19 cellular contexts compared by ENCODE assay signal in the genomic region with DNA sequence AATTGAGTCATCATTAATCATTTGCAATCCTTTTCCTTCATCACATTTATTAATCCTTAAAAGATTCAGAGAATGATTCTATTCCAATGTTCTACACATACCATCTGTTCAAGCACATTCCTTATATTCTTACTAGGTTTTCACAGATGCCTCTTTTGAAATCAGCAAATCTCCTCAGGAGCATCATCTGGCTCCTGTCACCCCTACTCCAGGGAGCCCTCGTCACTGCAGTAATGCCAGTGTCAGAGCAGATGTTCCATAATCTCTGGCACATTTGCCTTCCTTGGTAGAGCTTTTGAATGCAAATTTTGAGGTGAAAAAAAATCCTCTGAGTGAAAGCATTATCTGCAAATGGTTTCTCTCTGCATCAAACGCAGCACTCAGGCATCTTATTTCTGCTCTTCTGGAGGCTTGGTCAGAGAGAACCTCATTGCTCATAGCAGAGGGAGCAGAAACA. TPM values are rescaled to one million over a fixed set of nuclear protein-coding genes. Genes with fewer than 3 reads are reported as not detected.
DNase-seq lines count a peak whose midpoint lies in the region; ATAC-seq and TF ChIP-seq lines count a peak whose summit lies in the region.
"Had no signal": no experiment of that assay in that cellular context is flagged by ENCODE, and none has a peak within 500 bp of the region (broad histone marks: within the 10 kb centered on the region; RNA-seq: fewer than 3 reads in every experiment).

No MANE protein-coding gene starts in this region.

- no peak overlapping the region for H3K9ac ChIP-seq in mesendoderm (ENCODE audit: low read length)

- no peak overlapping the region for H2BK5ac ChIP-seq in mesendoderm (ENCODE audit: low read length)

- DNase-seq in NCI-H2171 treated with DMSO at 0.1 percent for 48 hours (lab: John Stamatoyannopoulos, UW) (peak; percentile 98), mesendoderm (peak; percentile 65), A172 (ENCODE audit: low spot score) (no peak), testis (no peak), RKO (ENCODE audit: low spot score) (no peak), hepatic stellate cell (ENCODE audit: low spot score) (no peak)
- DNase-seq: activated CD8-positive, alpha-beta memory T cell treated with anti-CD3 and anti-CD28 coated beads, Interleukin-2, amount 10 ng/mL, durations not matched to agents 7 days and 5 days; activated naive CD4-positive, alpha-beta T cell treated with anti-CD3 and anti-CD28 coated beads, Interleukin-2, amount 50 U/mL, for 16 hours; DMS79 treated with DMSO at 0.1 percent for 48 hours; H7; left ventricle myocardium inferior; naive B cell; NCI-H226; thyroid gland had no signal

- H3K4me3 ChIP-seq in mesendoderm (ENCODE audit: low read length) (no peak overlapping the region), testis (no peak overlapping the region)
- H3K4me3 ChIP-seq: breast epithelium, left ventricle myocardium inferior, thyroid gland had no signal

- peak; percentile 69 for ATAC-seq in GM18868 (IDR thresholded peaks at IDR 0.05; ENCODE audit: unreplicated experiment)
- peak; percentile 72 for ATAC-seq in HG02759 (IDR thresholded peaks at IDR 0.05; ENCODE audit: unreplicated experiment)
- ATAC-seq: activated CD8-positive, alpha-beta memory T cell treated with anti-CD3 and anti-CD28 coated beads, Interleukin-2, amount 10 ng/mL, durations not matched to agents 7 days and 5 days; Panc1 had no signal

- no peak for TF ChIP-seq CTCF in testis (IDR thresholded peaks at IDR 0.05)

- intact Hi-C loops in testis (cut with DNase I; ENCODE audit: low total_unique reads) = no loop called here

- H3K27me3 ChIP-seq in mesendoderm (ENCODE audit: insufficient read depth, low read length, poor library complexity) (no peaks in the 10 kb centered on the region), testis (no peaks in the 10 kb centered on the region)
- H3K27me3 ChIP-seq: breast epithelium, thyroid gland had no signal

- H3K56ac ChIP-seq in mesendoderm (ENCODE audit: low read length) = no peak overlapping the region

- no peak overlapping the region for H3K18ac ChIP-seq in mesendoderm (ENCODE audit: low read length)

- no peak overlapping the region for H4K5ac ChIP-seq in mesendoderm (ENCODE audit: low read length)

- H3K4ac ChIP-seq in mesendoderm (ENCODE audit: low read depth, low read length) = no peak overlapping the region

- no peak overlapping the region for H2AK5ac ChIP-seq in mesendoderm (ENCODE audit: low read length)

- no peaks in the 10 kb centered on the region for H3K79me1 ChIP-seq in mesendoderm (ENCODE audit: low read length)

- peaks cover 11% of the 10 kb centered on the region for H3K4me1 ChIP-seq in mesendoderm (ENCODE audit: control insufficient read depth, low read depth, low read length)
- H3K4me1 ChIP-seq in testis = no peaks in the 10 kb centered on the region
- H3K4me1 ChIP-seq: breast epithelium, thyroid gland had no signal

- H3K36me3 ChIP-seq in mesendoderm (ENCODE audit: control insufficient read depth, insufficient read depth, low read length) = no peaks in the 10 kb centered on the region
- H3K36me3 ChIP-seq in testis (ENCODE audit: low read depth, missing control alignments) = no peaks in the 10 kb centered on the region
- H3K36me3 ChIP-seq: breast epithelium, left ventricle myocardium inferior, thyroid gland had no signal

- no peak overlapping the region for H3K4me2 ChIP-seq in mesendoderm (ENCODE audit: low read length)

- H3K23ac ChIP-seq in mesendoderm (ENCODE audit: low read length) = no peak overlapping the region

- no peak overlapping the region for H2BK15ac ChIP-seq in mesendoderm (replicated peaks; ENCODE audit: low read depth)

- H3K27ac ChIP-seq in mesendoderm (ENCODE audit: low read depth, low read length) (no peak overlapping the region), testis (no peak overlapping the region)
- H3K27ac ChIP-seq: breast epithelium, left ventricle myocardium inferior, thyroid gland, VCaP had no signal

- no peak overlapping the region for H2BK120ac ChIP-seq in mesendoderm (ENCODE audit: low read depth, low read length)

- H3K79me2 ChIP-seq in mesendoderm (ENCODE audit: control insufficient read depth, insufficient read depth, low read length) = no peaks in the 10 kb centered on the region

- no peak overlapping the region for H4K8ac ChIP-seq in mesendoderm (ENCODE audit: low read depth, low read length)

- no peak for TF ChIP-seq POLR2A in testis (IDR thresholded peaks at IDR 0.05)

- no peaks in the 10 kb centered on the region for H3K9me3 ChIP-seq in testis
- H3K9me3 ChIP-seq: breast epithelium, thyroid gland had no signal

- no CpG with 5 or more reads among the region's 2 CpGs for WGBS in mesendoderm (ENCODE audit: extremely low coverage, insufficient coverage, low lambda C conversion rate)
- WGBS in testis, 2 donors = 70 to 92% methylated on average over 2 of the region's 2 CpGs

RNA-seq across cellular contexts. Expression of a gene that starts 7.6 kb away (rescaled TPM):
- not detected for polyA plus RNA-seq in mesendoderm (2013, experiment 1 of 2)
- not detected for polyA plus RNA-seq in mesendoderm (2013, experiment 2 of 2)
- total RNA-seq in A172 (2014; rRNA removed; shearing (Covaris generic)) = not detected in 2 replicates
- 1 to 10 TPM; 4.3 to 8.4 TPM for total RNA-seq in testis
- polyA plus RNA-seq in testis (ENCODE audit: insufficient read depth, low read depth, low replicate concordance) = 4.7 TPM
- total RNA-seq: activated CD8-positive, alpha-beta memory T cell treated with anti-CD3 and anti-CD28 coated beads, Interleukin-2, amount 10 ng/mL, durations not matched to agents 7 days and 5 days; breast epithelium; left ventricle myocardium inferior; thyroid gland had no signal

Comparison
In these comparisons a context has a peak if more than half of its experiments do, and no peak if none do; other contexts are left out.
1. DNase-seq: peak in NCI-H2171 treated with DMSO at 0.1 percent for 48 hours (single experiment) and mesendoderm (single experiment); none in A172 (single experiment), testis (single experiment), RKO (single experiment) and hepatic stellate cell (single experiment).